In the genomic region with DNA sequence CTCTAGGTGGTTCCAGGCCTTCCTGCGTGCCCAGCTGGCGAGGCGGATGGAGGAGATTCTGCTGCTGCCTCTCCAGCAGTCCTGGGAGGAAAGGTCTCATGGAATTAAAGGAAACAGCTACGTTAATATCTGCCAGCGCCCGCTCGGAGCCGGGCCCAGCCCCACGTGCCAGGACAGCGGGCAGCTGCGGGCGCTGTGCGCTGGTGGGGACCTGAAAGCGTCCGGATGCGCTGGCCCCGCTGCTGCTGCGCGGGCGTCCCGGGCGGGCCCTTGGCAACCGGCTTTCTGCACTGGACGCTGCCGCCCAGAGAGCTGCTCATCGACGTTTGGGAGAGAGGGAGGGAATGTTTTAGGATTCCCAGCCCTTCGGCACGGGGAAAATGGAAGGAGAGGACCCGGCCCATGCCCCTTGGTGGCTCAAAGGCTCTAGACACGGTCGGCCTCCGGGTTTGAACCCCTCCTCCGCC, we compare ENCODE assay signal across 1 cellular context.
TF ChIP-seq lines count a peak whose summit lies in the region.

No MANE protein-coding gene starts in this region.

TF ChIP-seq in IMR-90, 13 proteins besides CTCF, POLR2A, EP300 and RAD21:
- TF ChIP-seq RFX5 (IDR thresholded peaks at IDR 0.05; ENCODE audit: low read depth, low read length) = no peak
- TF ChIP-seq NFE2L2 (IDR thresholded peaks at IDR 0.05; ENCODE audit: low read depth, low read length) = no peak
- TF ChIP-seq, protein P1, sequence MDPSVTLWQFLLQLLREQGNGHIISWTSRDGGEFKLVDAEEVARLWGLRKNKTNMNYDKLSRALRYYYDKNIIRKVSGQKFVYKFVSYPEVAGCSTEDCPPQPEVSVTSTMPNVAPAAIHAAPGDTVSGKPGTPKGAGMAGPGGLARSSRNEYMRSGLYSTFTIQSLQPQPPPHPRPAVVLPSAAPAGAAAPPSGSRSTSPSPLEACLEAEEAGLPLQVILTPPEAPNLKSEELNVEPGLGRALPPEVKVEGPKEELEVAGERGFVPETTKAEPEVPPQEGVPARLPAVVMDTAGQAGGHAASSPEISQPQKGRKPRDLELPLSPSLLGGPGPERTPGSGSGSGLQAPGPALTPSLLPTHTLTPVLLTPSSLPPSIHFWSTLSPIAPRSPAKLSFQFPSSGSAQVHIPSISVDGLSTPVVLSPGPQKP (IDR thresholded peaks at IDR 0.05; ENCODE audit: borderline replicate concordance, low read depth, low read length) = no peak
- no peak for TF ChIP-seq FOS (IDR thresholded peaks at IDR 0.05; ENCODE audit: low read depth, low read length)
- no peak for TF ChIP-seq MAFK (IDR thresholded peaks at IDR 0.05; ENCODE audit: low read depth, low read length)
- no peak for TF ChIP-seq USF2 (IDR thresholded peaks at IDR 0.05; ENCODE audit: low read depth, low read length)
- no peak for TF ChIP-seq CEBPB (IDR thresholded peaks at IDR 0.05; ENCODE audit: low read depth, low read length)
- no peak for TF ChIP-seq MXI1 (IDR thresholded peaks at IDR 0.05; ENCODE audit: borderline replicate concordance, low read depth, low read length)
